In genomic region chr13:20570540-20570939, GRCh38 we compare ENCODE assay signal across 14 cellular contexts.
"Had no signal": no experiment of that assay in that cellular context is flagged by ENCODE, and none has a peak within 500 bp of the region (broad histone marks: within the 10 kb centered on the region; RNA-seq: fewer than 3 reads in every experiment).

No MANE protein-coding gene starts in this region.

- H3K27me3 Mint-ChIP-seq: activated CD8-positive, alpha-beta T cell treated with anti-CD3 and anti-CD28 coated beads for 36 hours; activated naive CD8-positive, alpha-beta T cell treated with anti-CD3 and anti-CD28 coated beads, Interleukin-2, amount 10 ng/mL, durations not matched to agents 7 days and 5 days; T-cell had no signal

- H3K4me3 Mint-ChIP-seq: activated CD8-positive, alpha-beta T cell treated with anti-CD3 and anti-CD28 coated beads for 36 hours; activated naive CD8-positive, alpha-beta T cell treated with anti-CD3 and anti-CD28 coated beads, Interleukin-2, amount 10 ng/mL, durations not matched to agents 7 days and 5 days; activated T-cell treated with anti-CD3 and anti-CD28 coated beads, Interleukin-2, amount 50 U/mL, for 72 hours; T-cell had no signal

- H3K4me3 ChIP-seq: ascending aorta, esophagus muscularis mucosa, psoas muscle had no signal

- ATAC-seq: activated CD8-positive, alpha-beta T cell treated with anti-CD3 and anti-CD28 coated beads for 36 hours; activated T-cell treated with anti-CD3 and anti-CD28 coated beads, Interleukin-2, amount 50 U/mL, for 72 hours; psoas muscle; sciatic nerve; T-cell had no signal

- H3K9me3 ChIP-seq: ascending aorta, esophagus muscularis mucosa, psoas muscle had no signal

- H3K4me1 ChIP-seq: psoas muscle had no signal

- DNase-seq: activated CD8-positive, alpha-beta memory T cell treated with anti-CD3 and anti-CD28 coated beads, Interleukin-2, amount 50 U/mL, for 4 hours; activated CD8-positive, alpha-beta T cell treated with anti-CD3 and anti-CD28 coated beads for 36 hours; activated naive CD8-positive, alpha-beta T cell treated with anti-CD3 and anti-CD28 coated beads, Interleukin-2, amount 10 ng/mL, durations not matched to agents 7 days and 5 days; activated T-cell treated with anti-CD3 and anti-CD28 coated beads, Interleukin-2, amount 50 U/mL, for 72 hours; glutamatergic neuron; mesendoderm; psoas muscle; stimulated activated CD4-positive, alpha-beta T cell treated with anti-CD3 and anti-CD28 coated beads, Interleukin-2, amount 100 ng/mL, for 48 hours; stimulated activated naive CD4-positive, alpha-beta T cell treated with Interleukin-2 at 50 U/mL for 16 hours; T-cell; T1000 had no signal

- H3K27ac ChIP-seq: ascending aorta, esophagus muscularis mucosa, psoas muscle had no signal

- H3K27me3 ChIP-seq: ascending aorta, esophagus muscularis mucosa had no signal

- H3K27ac Mint-ChIP-seq: activated CD8-positive, alpha-beta T cell treated with anti-CD3 and anti-CD28 coated beads for 36 hours; activated naive CD8-positive, alpha-beta T cell treated with anti-CD3 and anti-CD28 coated beads, Interleukin-2, amount 10 ng/mL, durations not matched to agents 7 days and 5 days; activated T-cell treated with anti-CD3 and anti-CD28 coated beads, Interleukin-2, amount 50 U/mL, for 72 hours; T-cell had no signal
